Comparison of ENCODE assay signal across 1 cellular context in genomic region chr2:239202343-239202742, GRCh38.
TF ChIP-seq lines count a peak whose summit lies in the region.

No MANE protein-coding gene starts in this region.

TF ChIP-seq in GM23338, 12 proteins besides CTCF, POLR2A, EP300 and RAD21 (continued from another document):
- no peak for TF ChIP-seq CREB1 (CRISPR knock-in tag; IDR thresholded peaks at IDR 0.05; ENCODE audit: low read depth)
- TF ChIP-seq ZNF462 (CRISPR knock-in tag; IDR thresholded peaks at IDR 0.05): no peak
- no peak for TF ChIP-seq POLR2AphosphoS5 (IDR thresholded peaks at IDR 0.05; ENCODE audit: low read depth)
- no peak for TF ChIP-seq ZNF114 (CRISPR knock-in tag; IDR thresholded peaks at IDR 0.05)
- TF ChIP-seq JUNB (IDR thresholded peaks at IDR 0.05; ENCODE audit: unreplicated experiment): no peak
TF ChIP-seq in GM23338: peak in this region for 0.
